In genomic region chr4:68375667-68376559, GRCh38 we compare ENCODE assay signal across 9 cellular contexts. TPM values are rescaled to one million over a fixed set of nuclear protein-coding genes. Genes with fewer than 3 reads are reported as not detected.
DNase-seq lines count a peak whose midpoint lies in the region; ATAC-seq and TF ChIP-seq lines count a peak whose summit lies in the region.
"Had no signal": no experiment of that assay in that cellular context is flagged by ENCODE, and none has a peak within 500 bp of the region (broad histone marks: within the 10 kb centered on the region; RNA-seq: fewer than 3 reads in every experiment).

No MANE protein-coding gene starts in this region.

- H3K4me3 Mint-ChIP-seq in neural crest cell, result peak overlapping the region; percentile 71

- peak overlapping the region; percentile 62; the same call in 1 of the 2 replicates for H3K4me3 ChIP-seq in PC-9
- H3K4me3 ChIP-seq in fibroblast of pulmonary artery (replicated peaks; ENCODE audit: low read depth, low read length), result no peak overlapping the region

- ATAC-seq in GM21360 (IDR thresholded peaks at IDR 0.05; ENCODE audit: unreplicated experiment) (peak; percentile 69), HG03575 (IDR thresholded peaks at IDR 0.05; ENCODE audit: extremely low read depth, insufficient number of reproducible peaks, low FRiP score, unreplicated experiment) (peak; percentile 67)

- TF ChIP-seq CTCF in PC-9 (conservative IDR thresholded peaks at IDR 0.05), result peak; percentile 79
- TF ChIP-seq CTCF in fibroblast of pulmonary artery (IDR thresholded peaks at IDR 0.05; ENCODE audit: low read length, missing control alignments), result peak; percentile 93
- TF ChIP-seq CTCF in neural crest cell (conservative IDR thresholded peaks at IDR 0.05), result peak; percentile 76

- peak overlapping the region; percentile 86 for H3K4me2 ChIP-seq in PC-9

- no peaks in the 10 kb centered on the region for H3K9me3 ChIP-seq in PC-9 (ENCODE audit: insufficient read depth, low read depth)
- H3K9me3 ChIP-seq: neutrophil had no signal

- H3K9me2 ChIP-seq in PC-9 (ENCODE audit: insufficient read depth), result no peaks in the 10 kb centered on the region

- no peaks in the 10 kb centered on the region for H3K36me3 Mint-ChIP-seq in neural crest cell (ENCODE audit: low read depth)

- DNase-seq in DMS79 (lab: John Stamatoyannopoulos, UW) (peak; percentile 5), PC-9 (peak; percentile 40 to 65), fibroblast of pulmonary artery (ENCODE audit: low read depth) (peak; percentile 71), neural crest cell (ENCODE audit: low read depth, low spot score) (peak; percentile 6), cortex of kidney (lab: John Stamatoyannopoulos, UW) (no peak)
- DNase-seq in activated effector memory CD4-positive, alpha-beta T cell treated with Interleukin-2 at 50 U/mL for 16 hours, result peak; percentile 7

- H3K27ac ChIP-seq in PC-9, result no peak overlapping the region
- H3K27ac ChIP-seq: neutrophil had no signal

- H3K4me1 Mint-ChIP-seq in neural crest cell, result peaks cover 18% of the 10 kb centered on the region

- peaks cover 37% of the 10 kb centered on the region for H3K27me3 Mint-ChIP-seq in neural crest cell (ENCODE audit: low read depth)

- no peaks in the 10 kb centered on the region for H3K36me3 ChIP-seq in PC-9 (ENCODE audit: low read depth)
- H3K36me3 ChIP-seq: neutrophil had no signal

- intact Hi-C loops in PC-9 (cut with micrococcal nuclease; ENCODE audit: unreplicated experiment), result loop anchor here (1.0 to 5.0 kb wide), 4 partner anchors 27 to 201 kb away; no protein-coding TSS in a partner anchor

- H2AFZ ChIP-seq in PC-9, result peak overlapping the region; percentile 84

- peaks cover 5% of the 10 kb centered on the region for H3K9me3 Mint-ChIP-seq in neural crest cell

- CTCF ChIA-PET in PC-9 (lab: Charles Lee), result interaction anchor here (0.5 to 0.9 kb wide), 5 partner anchors 27 to 104 kb away, joined by 3 to 5 read pairs (median 3); no protein-coding TSS in a partner anchor

- no peaks in the 10 kb centered on the region for H4K20me1 ChIP-seq in PC-9 (ENCODE audit: insufficient read depth)

- H3K27me3 ChIP-seq in PC-9 (ENCODE audit: insufficient read depth, low read depth), result no peaks in the 10 kb centered on the region

- H3K4me1 ChIP-seq in PC-9 (replicated peaks; ENCODE audit: insufficient read depth), result 0 out of 2 replicates have a peak, but pooled peaks cover 7% of the 10 kb centered on the region

- POLR2A ChIA-PET in PC-9 (lab: Charles Lee; ENCODE audit: unreplicated experiment), result no interaction called here

- BruUV-seq in PC-9 (replicated peaks; lab: Mats Ljungman, UMichigan), result no TSS peak

- H3F3A ChIP-seq in PC-9 (ENCODE audit: insufficient read depth, low read depth), result peaks cover 3% of the 10 kb centered on the region; the same call in 1 of the 2 replicates

- H3K79me2 ChIP-seq in PC-9 (ENCODE audit: low read depth), result no peaks in the 10 kb centered on the region

- no peak overlapping the region for H3K27ac Mint-ChIP-seq in neural crest cell (ENCODE audit: unreplicated experiment)

RNA-seq across cellular contexts. Expression of gene YTHDC1, which starts 26.0 kb away (rescaled TPM):
- 64.1 and 83.6 TPM in 2 replicates for total RNA-seq in PC-9 (2021)
- total RNA-seq in neural crest cell, result 87.9 and 88.2 TPM in 2 replicates
